Comparison of ENCODE assay signal across 2 cellular contexts in genomic region chr9:13186091-13186490, GRCh38.
TF ChIP-seq lines count a peak whose summit lies in the region.

No MANE protein-coding gene starts in this region.

TF ChIP-seq in liver, 16 proteins besides CTCF, POLR2A, EP300 and RAD21 (continued from another document):
- TF ChIP-seq REST (IDR thresholded peaks at IDR 0.05) (no peak), SP1 (IDR thresholded peaks at IDR 0.05) (no peak), ZBTB33 (IDR thresholded peaks at IDR 0.05) (no peak), MAX (IDR thresholded peaks at IDR 0.05) (no peak)

TF ChIP-seq in HepG2, 621 proteins besides CTCF, POLR2A, EP300 and RAD21 (continued from another document):
- no peak for TF ChIP-seq SNAPC4 (CRISPR knock-in tag; IDR thresholded peaks at IDR 0.05)
- TF ChIP-seq STAG1 (CRISPR knock-in tag; IDR thresholded peaks at IDR 0.05): no peak
- TF ChIP-seq TRIM24 (CRISPR knock-in tag; IDR thresholded peaks at IDR 0.05): no peak
- no peak for TF ChIP-seq CAMTA2 (CRISPR knock-in tag; IDR thresholded peaks at IDR 0.05; ENCODE audit: borderline replicate concordance)
- no peak for TF ChIP-seq GATAD1 (CRISPR knock-in tag; IDR thresholded peaks at IDR 0.05)
- no peak for TF ChIP-seq ARID5B (CRISPR knock-in tag; IDR thresholded peaks at IDR 0.05)
- TF ChIP-seq ZNF33B (CRISPR knock-in tag; IDR thresholded peaks at IDR 0.05): no peak
- no peak for TF ChIP-seq ZBTB4 (CRISPR knock-in tag; IDR thresholded peaks at IDR 0.05; ENCODE audit: borderline replicate concordance)
- no peak for TF ChIP-seq ZNF879 (CRISPR knock-in tag; IDR thresholded peaks at IDR 0.05)
